In genomic region chr16:8868272-8869211, GRCh38 we compare ENCODE assay signal across 8 cellular contexts. TPM values are rescaled to one million over a fixed set of nuclear protein-coding genes. Genes with fewer than 3 reads are reported as not detected.
A peak's percentile ranks its signal among the peaks of the same experiment; 100 is the strongest.
DNase-seq lines count a peak whose midpoint lies in the region; ATAC-seq and TF ChIP-seq lines count a peak whose summit lies in the region.

Gene CARHSP1, minus strand, starts transcription at chr16:8869006. Its CDS starts 9,678 bp downstream, at chr16:8859328.

- no peaks in the 10 kb centered on the region for H3K27me3 ChIP-seq in AG04450 (ENCODE audit: control insufficient read depth, insufficient read depth, low read length)

- no peak for TF ChIP-seq CTCF in AG04450 (IDR thresholded peaks at IDR 0.05; ENCODE audit: low read depth, low read length)
- TF ChIP-seq CTCF in activated B cell treated with CpG ODN at 0.5 μM for 24 hours (IDR thresholded peaks at IDR 0.05), result no peak
- TF ChIP-seq CTCF in cardiac fibroblast (IDR thresholded peaks at IDR 0.05; ENCODE audit: low read depth, low read length), result no peak

- H3K27me3 Mint-ChIP-seq in activated B cell treated with CpG ODN at 0.5 μM for 24 hours, result no peaks in the 10 kb centered on the region

- DNase-seq in AG04450 (ENCODE audit: low read depth, low spot score), result no peak
- DNase-seq in NCI-H2227 treated with DMSO at 0.1 percent for 48 hours (lab: John Stamatoyannopoulos, UW), result peak; percentile 92
- peak; percentile 77 for DNase-seq in activated B cell treated with CpG ODN at 0.5 μM for 24 hours
- peak; percentile 86 to 94 for DNase-seq in cardiac fibroblast (ENCODE audit: low read depth in 2 of 2)
- peak; percentile 92 for DNase-seq in iris pigment epithelial cell (ENCODE audit: low read depth)
- peak; percentile 66 to 85 (median 77) for DNase-seq in stimulated activated CD4-positive, alpha-beta T cell treated with anti-CD3 and anti-CD28 coated beads, Interleukin-12 subunit alpha, Interleukin-12 subunit beta, amount 100 ng/mL, for 48 hours (ENCODE audit: low read depth in 2 of 3, low spot score in 1 of 3)

- ATAC-seq in GM18909 (IDR thresholded peaks at IDR 0.05; ENCODE audit: poor library complexity, unreplicated experiment) (peak; percentile 72), HG03159 (IDR thresholded peaks at IDR 0.05; ENCODE audit: unreplicated experiment) (peak; percentile 59), activated B cell treated with CpG ODN at 0.5 μM for 24 hours (ENCODE audit: low read depth) (peak; percentile 79)

- peak within 1 kb of the TSS; percentile 89 for H3K27ac ChIP-seq in AG04450 (ENCODE audit: low read depth, low read length)

- H3K4me3 Mint-ChIP-seq in activated B cell treated with CpG ODN at 0.5 μM for 24 hours, result peak within 1 kb of the TSS; percentile 93

- peaks cover 60% of the 10 kb centered on the region for H3K4me1 Mint-ChIP-seq in activated B cell treated with CpG ODN at 0.5 μM for 24 hours

- peak within 1 kb of the TSS; percentile 85 for H3K27ac Mint-ChIP-seq in activated B cell treated with CpG ODN at 0.5 μM for 24 hours

- CTCF ChIA-PET in AG04450 (lab: Charles Lee), result interaction anchor here (1.2 to 4.5 kb wide), 4 partner anchors 12 to 266 kb away, joined by 3 to 43 read pairs (median 3); no protein-coding TSS in a partner anchor
- CTCF ChIA-PET in activated B cell treated with CpG ODN at 0.5 μM for 24 hours (lab: Charles Lee), result interaction anchor here (1.2 to 4.1 kb wide), 3 partner anchors 11 to 23 kb away, joined by 3 to 36 read pairs (median 4); no protein-coding TSS in a partner anchor

- peaks cover 4% of the 10 kb centered on the region for H3K36me3 Mint-ChIP-seq in activated B cell treated with CpG ODN at 0.5 μM for 24 hours (ENCODE audit: low read depth)

- no peaks in the 10 kb centered on the region for H3K9me3 Mint-ChIP-seq in activated B cell treated with CpG ODN at 0.5 μM for 24 hours

- H3K9me3 ChIP-seq in AG04450 (ENCODE audit: control insufficient read depth, insufficient read depth, low read length), result no peaks in the 10 kb centered on the region; the same call in 1 of the 2 replicates

- H3K4me3 ChIP-seq in AG04450 (ENCODE audit: low read depth, low read length), result peak within 1 kb of the TSS; percentile 68
- peak within 1 kb of the TSS; percentile 79 to 81 for H3K4me3 ChIP-seq in cardiac fibroblast (replicated peaks in 1 of 2; ENCODE audit: low read depth in 2 of 2, low read length in 2 of 2)

- intact Hi-C loops in activated B cell treated with CpG ODN at 0.5 μM for 24 hours (cut with micrococcal nuclease), result loop anchor here (1.0 to 2.0 kb wide), 5 partner anchors 12 to 248 kb away; partner anchors contain the start of genes ABAT, METTL22, PMM2 and TMEM186

- POLR2A ChIA-PET in AG04450 (lab: Yijun Ruan, JAX) (interaction anchor here (0.7 to 2.1 kb wide), 16 partner anchors 8 to 234 kb away, joined by 3 to 21 read pairs (median 4); partner anchors contain the start of genes HAPSTR1 and USP7), activated B cell treated with CpG ODN at 0.5 μM for 24 hours (lab: Charles Lee) (interaction anchor here (0.6 to 4.7 kb wide), 19 partner anchors 8 to 247 kb away, joined by 3 to 50 read pairs (median 5); partner anchors contain the start of genes HAPSTR1, LITAFD, METTL22 and PMM2)

RNA-seq across cellular contexts. Expression of gene CARHSP1, which starts in this region (rescaled TPM):
- 65.5 and 91.1 TPM in 2 replicates for polyA plus RNA-seq in AG04450 (2011; rRNA removed)
- polyA minus RNA-seq in AG04450 (2011; rRNA and poly(A)+ RNA removed), result 104 and 137 TPM in 2 replicates
- total RNA-seq in activated B cell treated with CpG ODN at 0.5 μM for 24 hours, result 21.3 and 27.0 TPM in 2 replicates
